8 cellular contexts compared by ENCODE assay signal in the genomic region with DNA sequence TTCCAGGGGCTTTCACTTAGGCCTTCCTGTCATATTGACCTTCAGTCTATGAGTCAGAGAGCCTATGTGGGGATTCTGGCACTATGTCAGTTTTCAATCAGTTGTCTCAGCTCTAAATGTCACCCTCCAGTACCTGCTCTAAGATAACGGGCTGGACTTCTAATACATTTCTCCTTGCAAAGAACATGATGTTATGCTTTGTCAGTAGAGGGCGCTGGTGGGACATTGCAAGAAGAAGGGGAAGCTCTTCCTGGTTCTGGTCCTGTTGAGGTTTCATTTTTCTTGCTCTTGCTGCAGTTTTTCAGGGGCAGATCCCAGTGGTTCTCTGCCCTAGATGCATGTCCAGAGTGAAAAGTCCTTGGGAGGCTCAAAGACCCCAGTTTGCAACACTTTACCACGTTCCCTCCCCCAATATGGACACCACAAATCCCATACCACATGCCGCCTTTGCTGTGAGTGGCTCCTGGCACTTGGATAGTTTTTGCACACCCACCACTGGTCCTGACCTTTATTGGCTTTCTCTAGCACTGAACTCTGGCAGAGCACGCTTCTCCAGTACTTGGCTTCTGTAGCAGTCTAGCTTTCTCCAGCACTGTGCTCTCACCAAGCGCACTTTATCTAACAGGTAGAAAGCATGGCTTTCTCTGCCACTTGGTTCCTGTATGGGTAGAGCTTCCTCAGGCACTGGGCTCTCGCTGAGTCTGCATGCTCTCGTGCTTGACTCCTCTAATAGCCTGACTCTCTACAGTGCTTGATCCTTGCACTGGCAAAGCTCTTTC. TPM values are rescaled to one million over a fixed set of nuclear protein-coding genes. Genes with fewer than 3 reads are reported as not detected.
DNase-seq lines count a peak whose midpoint lies in the region; TF ChIP-seq lines count a peak whose summit lies in the region.

No MANE protein-coding gene starts in this region.

- H3K9ac ChIP-seq in SK-N-SH: no peak overlapping the region

- H3K27ac Mint-ChIP-seq in activated naive CD4-positive, alpha-beta T cell treated with anti-CD3 and anti-CD28 coated beads, Interleukin-2, amount 50 U/mL, for 24 hours: no peak overlapping the region

- H3K4me1 Mint-ChIP-seq in activated naive CD4-positive, alpha-beta T cell treated with anti-CD3 and anti-CD28 coated beads, Interleukin-2, amount 50 U/mL, for 24 hours: peaks cover 10% of the 10 kb centered on the region

- TF ChIP-seq CTCF in NB4 (IDR thresholded peaks at IDR 0.05; ENCODE audit: low read depth, low read length) (peak; percentile 93), SK-N-SH (IDR thresholded peaks at IDR 0.05) (peak; percentile 83), transverse colon (IDR thresholded peaks at IDR 0.05) (peak; percentile 87 to 93 (median 88))

- H3F3A ChIP-seq in SK-N-SH (replicated peaks; ENCODE audit: insufficient read depth): peaks cover 6% of the 10 kb centered on the region

- TF ChIP-seq RAD21 in SK-N-SH (IDR thresholded peaks at IDR 0.05; ENCODE audit: low read length): peak; percentile 86

- CTCF ChIA-PET in SK-N-SH (lab: Yijun Ruan, JAX): interaction anchor here (0.7 to 6.4 kb wide), 40 partner anchors 9 to 684 kb away, joined by 3 to 74 read pairs (median 6); a partner anchor contains a TSS

- no peaks in the 10 kb centered on the region for H3K9me3 Mint-ChIP-seq in activated naive CD4-positive, alpha-beta T cell treated with anti-CD3 and anti-CD28 coated beads, Interleukin-2, amount 50 U/mL, for 24 hours

- 80% methylated on average over 7 of the region's 8 CpGs for WGBS in SK-N-SH (ENCODE audit: low lambda C conversion rate)
- WGBS in transverse colon (ENCODE audit: low coverage in 1 of 2), 2 donors: 33 to 40% methylated on average over 1 to 8 of the region's 8 CpGs

- DNase-seq in ACHN (peak; percentile 91), NB4 (ENCODE audit: low read depth) (peak; percentile 93), SK-N-SH (peak; percentile 73), head of caudate nucleus (peak in 38 of 42 donors; percentile 23 to 90 (median 71)), pons (ENCODE audit: low spot score) (peak; percentile 93), transverse colon (peak; percentile 76)

- H3K9me3 ChIP-seq in SK-N-SH (no peaks in the 10 kb centered on the region), transverse colon (no peaks in the 10 kb centered on the region)

- peak; percentile 31 for TF ChIP-seq POLR2A in GM19193 (IDR thresholded peaks at IDR 0.05; ENCODE audit: extremely low read depth, insufficient read depth, insufficient read length)
- TF ChIP-seq POLR2A in NB4 (IDR thresholded peaks at IDR 0.05; ENCODE audit: extremely low read depth, insufficient read length): peak; percentile 15
- TF ChIP-seq POLR2A in transverse colon (IDR thresholded peaks at IDR 0.05): no peak

- no peaks in the 10 kb centered on the region for H3K36me3 Mint-ChIP-seq in activated naive CD4-positive, alpha-beta T cell treated with anti-CD3 and anti-CD28 coated beads, Interleukin-2, amount 50 U/mL, for 24 hours

- TF ChIP-seq EP300 in SK-N-SH (IDR thresholded peaks at IDR 0.05; ENCODE audit: borderline replicate concordance in 1 of 2, low read depth in 1 of 2, low read length in 1 of 2) (no peak), transverse colon (IDR thresholded peaks at IDR 0.05; ENCODE audit: low read depth) (no peak)

- H2AFZ ChIP-seq in SK-N-SH (ENCODE audit: low read depth): peak overlapping the region; percentile 66; the same call in 1 of the 2 replicates

- no peaks in the 10 kb centered on the region for H3K27me3 Mint-ChIP-seq in activated naive CD4-positive, alpha-beta T cell treated with anti-CD3 and anti-CD28 coated beads, Interleukin-2, amount 50 U/mL, for 24 hours

- H3K9me2 ChIP-seq in SK-N-SH: no peaks in the 10 kb centered on the region

- POLR2A ChIA-PET in SK-N-SH (lab: Yijun Ruan, JAX): interaction anchor here (1.0 to 1.9 kb wide), 5 partner anchors 30 to 97 kb away, joined by 3 to 7 read pairs (median 5); no protein-coding TSS in a partner anchor

- H3K27me3 ChIP-seq in SK-N-SH (ENCODE audit: insufficient read depth) (no peaks in the 10 kb centered on the region), transverse colon (no peaks in the 10 kb centered on the region)

- H3K27ac ChIP-seq in SK-N-SH (ENCODE audit: low read depth in 2 of 2, low read length in 1 of 2) (no peak overlapping the region), transverse colon (peak overlapping the region; percentile 56 to 71 (median 56))

- no peaks in the 10 kb centered on the region; a peak in 1 of 4 replicates for H3K4me1 ChIP-seq in SK-N-SH (ENCODE audit: control insufficient read depth in 1 of 2, insufficient read depth in 2 of 2, low read depth in 1 of 2, low read length in 1 of 2)
- peaks cover 5 to 14% (median 8%) of the 10 kb centered on the region in 4 donors for H3K4me1 ChIP-seq in transverse colon

- peak overlapping the region; percentile 37; the same call in 1 of the 2 replicates for H3K4me2 ChIP-seq in SK-N-SH

- intact Hi-C loops in head of caudate nucleus (cut with DNase I) (loop anchor here (10.0 kb wide), 1 partner anchor 70 kb away; no protein-coding TSS in a partner anchor), transverse colon (cut with DNase I; ENCODE audit: low total_unique reads) (loop anchor here (5.0 kb wide), 2 partner anchors 57 to 72 kb away; no protein-coding TSS in a partner anchor)

- no peaks in the 10 kb centered on the region for H3K79me2 ChIP-seq in SK-N-SH (ENCODE audit: insufficient read depth)

- no peaks in the 10 kb centered on the region for H3K36me3 ChIP-seq in SK-N-SH (replicated peaks in 1 of 2; ENCODE audit: control insufficient read depth in 1 of 2, insufficient read depth in 2 of 2, low read length in 1 of 2)
- H3K36me3 ChIP-seq in transverse colon: no peaks in the 10 kb centered on the region

- H4K20me1 ChIP-seq in SK-N-SH (ENCODE audit: insufficient read depth): no peaks in the 10 kb centered on the region

- peak overlapping the region; percentile 19 for H3K4me3 Mint-ChIP-seq in activated naive CD4-positive, alpha-beta T cell treated with anti-CD3 and anti-CD28 coated beads, Interleukin-2, amount 50 U/mL, for 24 hours

- H3K4me3 ChIP-seq in NB4 (ENCODE audit: low read depth, low read length): no peak overlapping the region
- no peak overlapping the region; a peak in 1 of 4 replicates for H3K4me3 ChIP-seq in SK-N-SH (ENCODE audit: low read depth in 2 of 2, low read length in 1 of 2)
- peak overlapping the region in 1 of 4 donors; percentile 31 for H3K4me3 ChIP-seq in transverse colon

- in situ Hi-C loops in ACHN (cut with HindIII; ENCODE audit: low pct_ligation_motif_present, low pct_unique_long_range_greater_than_20kb, low sequenced_read_pairs) (no loop called here), transverse colon (cut with MboI; ENCODE audit: low pct_ligation_motif_present in 1 of 4, low pct_unique_long_range_greater_than_20kb in 1 of 4, low sequenced_read_pairs in 3 of 4) (loop anchor here in 3 of 4 donors (5.0 to 10.0 kb wide), 2 partner anchors 70 to 72 kb away; no protein-coding TSS in a partner anchor)

TF ChIP-seq in SK-N-SH, 30 proteins besides CTCF, POLR2A, EP300 and RAD21 (continues in another document):
- TF ChIP-seq, protein P1, sequence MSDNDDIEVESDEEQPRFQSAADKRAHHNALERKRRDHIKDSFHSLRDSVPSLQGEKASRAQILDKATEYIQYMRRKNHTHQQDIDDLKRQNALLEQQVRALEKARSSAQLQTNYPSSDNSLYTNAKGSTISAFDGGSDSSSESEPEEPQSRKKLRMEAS (IDR thresholded peaks at IDR 0.05; ENCODE audit: low read depth): no peak
- TF ChIP-seq POLR2AphosphoS5 (IDR thresholded peaks at IDR 0.05; ENCODE audit: low read depth, low read length) (no peak), NFIC (IDR thresholded peaks at IDR 0.05; ENCODE audit: borderline replicate concordance) (no peak), FOSL2 (IDR thresholded peaks at IDR 0.05; ENCODE audit: borderline replicate concordance, low read depth) (no peak), GABPA (IDR thresholded peaks at IDR 0.05; ENCODE audit: low read depth) (no peak), SMC3 (IDR thresholded peaks at IDR 0.05; ENCODE audit: low read depth, low read length) (peak; percentile 74), RCOR1 (IDR thresholded peaks at IDR 0.05; ENCODE audit: low read length) (no peak)
- TF ChIP-seq, protein P2, sequence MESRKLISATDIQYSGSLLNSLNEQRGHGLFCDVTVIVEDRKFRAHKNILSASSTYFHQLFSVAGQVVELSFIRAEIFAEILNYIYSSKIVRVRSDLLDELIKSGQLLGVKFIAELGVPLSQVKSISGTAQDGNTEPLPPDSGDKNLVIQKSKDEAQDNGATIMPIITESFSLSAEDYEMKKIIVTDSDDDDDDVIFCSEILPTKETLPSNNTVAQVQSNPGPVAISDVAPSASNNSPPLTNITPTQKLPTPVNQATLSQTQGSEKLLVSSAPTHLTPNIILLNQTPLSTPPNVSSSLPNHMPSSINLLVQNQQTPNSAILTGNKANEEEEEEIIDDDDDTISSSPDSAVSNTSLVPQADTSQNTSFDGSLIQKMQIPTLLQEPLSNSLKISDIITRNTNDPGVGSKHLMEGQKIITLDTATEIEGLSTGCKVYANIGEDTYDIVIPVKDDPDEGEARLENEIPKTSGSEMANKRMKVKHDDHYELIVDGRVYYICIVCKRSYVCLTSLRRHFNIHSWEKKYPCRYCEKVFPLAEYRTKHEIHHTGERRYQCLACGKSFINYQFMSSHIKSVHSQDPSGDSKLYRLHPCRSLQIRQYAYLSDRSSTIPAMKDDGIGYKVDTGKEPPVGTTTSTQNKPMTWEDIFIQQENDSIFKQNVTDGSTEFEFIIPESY (IDR thresholded peaks at IDR 0.05; ENCODE audit: borderline replicate concordance, low read depth): no peak

RNA-seq across cellular contexts. Expression of a gene that starts 49.0 kb away (rescaled TPM):
- polyA plus RNA-seq in SK-N-SH (2012; rRNA removed): 48.5 and 56.3 TPM in 2 replicates
- polyA plus RNA-seq in SK-N-SH (2012; cell fraction: cytosol; rRNA removed): 43.4 and 50.2 TPM in 2 replicates
- 18.9 and 20.3 TPM in 2 replicates for polyA plus RNA-seq in SK-N-SH (2012; cell fraction: nucleus; rRNA removed)
- 10 to 100 TPM; 13.8 to 57.3 (median 24.0) TPM for total RNA-seq in transverse colon

RNA-seq across cellular contexts. Expression of a gene that starts 51.6 kb away (rescaled TPM):
- polyA plus RNA-seq in SK-N-SH (2012; rRNA removed): 35.9 and 45.7 TPM in 2 replicates
- polyA plus RNA-seq in SK-N-SH (2012; cell fraction: cytosol; rRNA removed): 25.7 and 32.1 TPM in 2 replicates
- 25.1 and 26.3 TPM in 2 replicates for polyA plus RNA-seq in SK-N-SH (2012; cell fraction: nucleus; rRNA removed)
- total RNA-seq in transverse colon: under 1 TPM in 2 of 4 donors, not detected in 2; 0.82 to 0.95 TPM

RNA-seq across cellular contexts. Expression of a gene that starts 57.9 kb away (rescaled TPM):
- polyA plus RNA-seq in SK-N-SH (2012; rRNA removed): 4.7 and 5.1 TPM in 2 replicates
- 3.3 and 4.3 TPM in 2 replicates for polyA plus RNA-seq in SK-N-SH (2012; cell fraction: cytosol; rRNA removed)
- polyA plus RNA-seq in SK-N-SH (2012; cell fraction: nucleus; rRNA removed): 9.0 TPM in 2 replicates
- 10 to 100 TPM; 13.5 to 29.9 (median 16.4) TPM for total RNA-seq in transverse colon

Comparison
In these comparisons a context has a peak if more than half of its experiments do, and no peak if none do; other contexts are left out.
1. H3K27ac ChIP-seq: peak in transverse colon (4 of 4); none in SK-N-SH (0 of 2).
2. Peak in every context shown above with its lines, with median percentiles within 50 percentile points of each other: DNase-seq and CTCF ChIP-seq.